Comparison of ENCODE assay signal across 8 cellular contexts in genomic region chr14:23237772-23238594, GRCh38. TPM values are rescaled to one million over a fixed set of nuclear protein-coding genes. Genes with fewer than 3 reads are reported as not detected.
DNase-seq lines count a peak whose midpoint lies in the region; ATAC-seq and TF ChIP-seq lines count a peak whose summit lies in the region.

TSS of gene RNF212B (plus strand) at chr14:23237936. CDS start at chr14:23240346, 2,410 bp downstream.

- H3K36me3 Mint-ChIP-seq in activated T-helper 2 cell treated with anti-CD3 and anti-CD28 coated beads, Interferon-gamma antibody, Interleukin-2, Interleukin-4, amounts not matched to agents 10 μg/mL and 5 μg/mL and 100 μg/mL, durations not matched to agents 14 hours and 24 hours and 36 hours (ENCODE audit: low read depth) = no peaks in the 10 kb centered on the region
- H3K36me3 Mint-ChIP-seq in naive thymus-derived CD8-positive, alpha-beta T cell = no peaks in the 10 kb centered on the region

- in situ Hi-C loops in KBM-7 (cut with MboI; ENCODE audit: low pct_unique_long_range_greater_than_20kb, low sequenced_read_pairs) = no loop called here

- no peak within 1 kb of the TSS for H3K27ac ChIP-seq in RWPE2 (ENCODE audit: poor library complexity, severe bottlenecking)

- peaks cover 23% of the 10 kb centered on the region for H3K27me3 Mint-ChIP-seq in activated T-helper 2 cell treated with anti-CD3 and anti-CD28 coated beads, Interferon-gamma antibody, Interleukin-2, Interleukin-4, amounts not matched to agents 10 μg/mL and 5 μg/mL and 100 μg/mL, durations not matched to agents 14 hours and 24 hours and 36 hours (ENCODE audit: low read depth)
- H3K27me3 Mint-ChIP-seq in naive thymus-derived CD8-positive, alpha-beta T cell = peaks cover 7 to 29% (median 15%) of the 10 kb centered on the region in 5 donors

- H3K9me3 ChIP-seq in RWPE2 (ENCODE audit: severe bottlenecking) = no peaks in the 10 kb centered on the region

- no peak within 1 kb of the TSS for H3K27ac Mint-ChIP-seq in activated T-helper 2 cell treated with anti-CD3 and anti-CD28 coated beads, Interferon-gamma antibody, Interleukin-2, Interleukin-4, amounts not matched to agents 10 μg/mL and 5 μg/mL and 100 μg/mL, durations not matched to agents 14 hours and 24 hours and 36 hours
- peak within 1 kb of the TSS in 1 of 10 donors; percentile 67 for H3K27ac Mint-ChIP-seq in naive thymus-derived CD8-positive, alpha-beta T cell

- POLR2A ChIA-PET in naive thymus-derived CD8-positive, alpha-beta T cell (lab: Charles Lee) = interaction anchor here (1.0 kb wide), 1 partner anchor 143 kb away, joined by 3 read pairs; the partner anchor contains the start of gene C14orf119

- intact Hi-C loops in activated T-helper 2 cell treated with anti-CD3 and anti-CD28 coated beads, Interferon-gamma antibody, Interleukin-2, Interleukin-4, amounts not matched to agents 10 μg/mL and 5 μg/mL and 100 μg/mL, durations not matched to agents 14 hours and 24 hours and 36 hours (cut with micrococcal nuclease) = no loop called here

- no peaks in the 10 kb centered on the region for H3K27me3 ChIP-seq in RWPE2 (ENCODE audit: insufficient read depth, poor library complexity, severe bottlenecking)

- peak; percentile 78 for DNase-seq in KBM-7
- DNase-seq in RWPE2 (ENCODE audit: low spot score) = peak; percentile 97
- DNase-seq in activated T-helper 2 cell treated with anti-CD3 and anti-CD28 coated beads, Interferon-gamma antibody, Interleukin-2, Interleukin-4, amounts not matched to agents 10 μg/mL and 5 μg/mL and 100 μg/mL, durations not matched to agents 14 hours and 24 hours and 36 hours (ENCODE audit: low spot score) = peak; percentile 79
- peak; percentile 77 for DNase-seq in fibroblast of the aortic adventitia (ENCODE audit: low read depth)
- DNase-seq in naive thymus-derived CD8-positive, alpha-beta T cell = peak; percentile 57 to 85 (median 74)
- peak; percentile 66 to 73 for DNase-seq in stimulated activated CD8-positive, alpha-beta memory T cell treated with anti-CD3 and anti-CD28 coated beads, Interleukin-7, amount 100 ng/mL, for 4 hours (ENCODE audit: low read depth in 2 of 2)

- H3K4me1 Mint-ChIP-seq in activated T-helper 2 cell treated with anti-CD3 and anti-CD28 coated beads, Interferon-gamma antibody, Interleukin-2, Interleukin-4, amounts not matched to agents 10 μg/mL and 5 μg/mL and 100 μg/mL, durations not matched to agents 14 hours and 24 hours and 36 hours (ENCODE audit: low read depth) = peaks cover 6% of the 10 kb centered on the region
- H3K4me1 Mint-ChIP-seq in naive thymus-derived CD8-positive, alpha-beta T cell = peaks cover 3 to 7% (median 5%) of the 10 kb centered on the region in 4 donors

- H3K4me3 ChIP-seq in RWPE2 (ENCODE audit: severe bottlenecking) (peak within 1 kb of the TSS; percentile 5), fibroblast of the aortic adventitia (ENCODE audit: low read depth, low read length) (peak within 1 kb of the TSS; percentile 32)

- no peaks in the 10 kb centered on the region for H3K36me3 ChIP-seq in RWPE2 (ENCODE audit: low read depth)

- H3K4me3 Mint-ChIP-seq in activated T-helper 2 cell treated with anti-CD3 and anti-CD28 coated beads, Interferon-gamma antibody, Interleukin-2, Interleukin-4, amounts not matched to agents 10 μg/mL and 5 μg/mL and 100 μg/mL, durations not matched to agents 14 hours and 24 hours and 36 hours (ENCODE audit: low read depth) = peak within 1 kb of the TSS; percentile 33
- peak within 1 kb of the TSS; percentile 50 to 76 (median 68) for H3K4me3 Mint-ChIP-seq in naive thymus-derived CD8-positive, alpha-beta T cell

- peaks cover 3% of the 10 kb centered on the region for H3K4me1 ChIP-seq in RWPE2 (ENCODE audit: insufficient read depth, poor library complexity, severe bottlenecking)

- ATAC-seq in GM18502 (IDR thresholded peaks at IDR 0.05; ENCODE audit: poor library complexity, unreplicated experiment) (peak; percentile 74), RWPE2 (ENCODE audit: low read depth) (peak; percentile 100), HG02885 (IDR thresholded peaks at IDR 0.05; ENCODE audit: poor library complexity, unreplicated experiment) (no peak)
- ATAC-seq in naive thymus-derived CD8-positive, alpha-beta T cell = peak; percentile 100

- H3K9me3 Mint-ChIP-seq in activated T-helper 2 cell treated with anti-CD3 and anti-CD28 coated beads, Interferon-gamma antibody, Interleukin-2, Interleukin-4, amounts not matched to agents 10 μg/mL and 5 μg/mL and 100 μg/mL, durations not matched to agents 14 hours and 24 hours and 36 hours = no peaks in the 10 kb centered on the region
- peaks cover 0 to 1% (median 0%) of the 10 kb centered on the region in 9 donors for H3K9me3 Mint-ChIP-seq in naive thymus-derived CD8-positive, alpha-beta T cell

- TF ChIP-seq CTCF in RWPE2 (IDR thresholded peaks at IDR 0.05; ENCODE audit: poor library complexity, severe bottlenecking) = no peak
- TF ChIP-seq CTCF in fibroblast of the aortic adventitia (IDR thresholded peaks at IDR 0.05; ENCODE audit: insufficient read depth, low read length) = no peak

RNA-seq across cellular contexts. Expression of gene RNF212B, which starts in this region (rescaled TPM):
- not detected in 2 replicates for total RNA-seq in activated T-helper 2 cell treated with anti-CD3 and anti-CD28 coated beads, Interferon-gamma antibody, Interleukin-2, Interleukin-4, amounts not matched to agents 10 μg/mL and 5 μg/mL and 100 μg/mL, durations not matched to agents 14 hours and 24 hours and 36 hours
- total RNA-seq in fibroblast of the aortic adventitia (ENCODE audit: low replicate concordance) = not detected in 2 replicates
- not detected for total RNA-seq in naive thymus-derived CD8-positive, alpha-beta T cell
- polyA plus RNA-seq in naive thymus-derived CD8-positive, alpha-beta T cell = not detected

Comparison
In these comparisons a context has a peak if more than half of its experiments do, and no peak if none do; other contexts are left out.
1. Peak in DNase-seq in activated T-helper 2 cell treated with anti-CD3 and anti-CD28 coated beads, Interferon-gamma antibody, Interleukin-2, Interleukin-4, amounts not matched to agents 10 μg/mL and 5 μg/mL and 100 μg/mL, durations not matched to agents 14 hours and 24 hours and 36 hours; RNA of the gene not detected or under 1 TPM.
2. Peak in DNase-seq and H3K4me3 ChIP-seq in fibroblast of the aortic adventitia; RNA of the gene not detected or under 1 TPM.
3. Peak in DNase-seq and ATAC-seq in naive thymus-derived CD8-positive, alpha-beta T cell; RNA of the gene not detected or under 1 TPM.